19 cellular contexts compared by ENCODE assay signal in genomic region chr22:17961443-17961729, GRCh38.
"Had no signal": no experiment of that assay in that cellular context is flagged by ENCODE, and none has a peak within 500 bp of the region (broad histone marks: within the 10 kb centered on the region; RNA-seq: fewer than 3 reads in every experiment).

No MANE protein-coding gene starts in this region.

- H3K4me3 ChIP-seq: esophagus squamous epithelium, heart right ventricle, left lung, lung, thoracic aorta, upper lobe of right lung had no signal

- H3K4me3 Mint-ChIP-seq: activated CD8-positive, alpha-beta T cell treated with anti-CD3 and anti-CD28 coated beads for 36 hours; activated T-cell treated with anti-CD3 and anti-CD28 coated beads, Interleukin-2, amount 50 U/mL, for 4 hours; activated T-helper 17 cell treated with anti-CD3 and anti-CD28 coated beads, Interleukin-2, amount 50 U/mL, for 72 hours; stimulated activated naive CD8-positive, alpha-beta T cell treated with anti-CD3 and anti-CD28 coated beads, Interleukin-15, Interleukin-2, amounts not matched to agents 100 ng/mL and 50 ng/mL, for 24 hours had no signal

- H3K27me3 Mint-ChIP-seq: activated CD8-positive, alpha-beta T cell treated with anti-CD3 and anti-CD28 coated beads for 36 hours; activated T-helper 17 cell treated with anti-CD3 and anti-CD28 coated beads, Interleukin-2, amount 50 U/mL, for 72 hours; stimulated activated naive CD8-positive, alpha-beta T cell treated with anti-CD3 and anti-CD28 coated beads, Interleukin-15, Interleukin-2, amounts not matched to agents 100 ng/mL and 50 ng/mL, for 24 hours had no signal

- H3K9me3 ChIP-seq: esophagus squamous epithelium, heart right ventricle, left lung, thoracic aorta, upper lobe of right lung had no signal

- H3K27me3 ChIP-seq: esophagus squamous epithelium, heart right ventricle, left lung, upper lobe of right lung had no signal

- H3K27ac ChIP-seq: esophagus squamous epithelium, left lung, thoracic aorta, upper lobe of right lung had no signal

- H3K9me3 Mint-ChIP-seq: activated CD8-positive, alpha-beta T cell treated with anti-CD3 and anti-CD28 coated beads for 36 hours; activated T-cell treated with anti-CD3 and anti-CD28 coated beads, Interleukin-2, amount 50 U/mL, for 4 hours; activated T-helper 17 cell treated with anti-CD3 and anti-CD28 coated beads, Interleukin-2, amount 50 U/mL, for 72 hours; stimulated activated naive CD8-positive, alpha-beta T cell treated with anti-CD3 and anti-CD28 coated beads, Interleukin-15, Interleukin-2, amounts not matched to agents 100 ng/mL and 50 ng/mL, for 24 hours had no signal

- H3K4me1 ChIP-seq: left lung had no signal

- DNase-seq: activated CD4-positive, alpha-beta T cell treated with anti-CD3 and anti-CD28 coated beads, Interleukin-2, amount 50 U/mL, for 1 hour; activated CD8-positive, alpha-beta T cell treated with anti-CD3 and anti-CD28 coated beads for 36 hours; activated gamma-delta T cell treated with Interleukin-2 at 50 U/mL for 16 hours; activated naive CD4-positive, alpha-beta T cell treated with anti-CD3 and anti-CD28 coated beads, Interleukin-2, amount 50 U/mL, for 16 hours; activated T-cell treated with anti-CD3 and anti-CD28 coated beads, Interleukin-2, amount 50 U/mL, for 4 hours; amniotic stem cell; central memory CD4-positive, alpha-beta T cell; esophagus squamous epithelium; foreskin melanocyte; heart right ventricle; left lung; stimulated activated CD4-positive, alpha-beta T cell treated with anti-CD3 and anti-CD28 coated beads, Interleukin-2, amount 100 ng/mL, for 48 hours; T-helper 2 cell; upper lobe of right lung had no signal

- H3K27ac Mint-ChIP-seq: activated CD8-positive, alpha-beta T cell treated with anti-CD3 and anti-CD28 coated beads for 36 hours had no signal

- H3K36me3 ChIP-seq: esophagus squamous epithelium, heart right ventricle, left lung, thoracic aorta, upper lobe of right lung had no signal

- ATAC-seq: activated CD8-positive, alpha-beta T cell treated with anti-CD3 and anti-CD28 coated beads for 36 hours; activated T-cell treated with anti-CD3 and anti-CD28 coated beads, Interleukin-2, amount 50 U/mL, for 4 hours; activated T-helper 17 cell treated with anti-CD3 and anti-CD28 coated beads, Interleukin-2, amount 50 U/mL, for 72 hours; left lung; right cardiac atrium; upper lobe of right lung had no signal
